10 cellular contexts compared by ENCODE assay signal in the genomic region with DNA sequence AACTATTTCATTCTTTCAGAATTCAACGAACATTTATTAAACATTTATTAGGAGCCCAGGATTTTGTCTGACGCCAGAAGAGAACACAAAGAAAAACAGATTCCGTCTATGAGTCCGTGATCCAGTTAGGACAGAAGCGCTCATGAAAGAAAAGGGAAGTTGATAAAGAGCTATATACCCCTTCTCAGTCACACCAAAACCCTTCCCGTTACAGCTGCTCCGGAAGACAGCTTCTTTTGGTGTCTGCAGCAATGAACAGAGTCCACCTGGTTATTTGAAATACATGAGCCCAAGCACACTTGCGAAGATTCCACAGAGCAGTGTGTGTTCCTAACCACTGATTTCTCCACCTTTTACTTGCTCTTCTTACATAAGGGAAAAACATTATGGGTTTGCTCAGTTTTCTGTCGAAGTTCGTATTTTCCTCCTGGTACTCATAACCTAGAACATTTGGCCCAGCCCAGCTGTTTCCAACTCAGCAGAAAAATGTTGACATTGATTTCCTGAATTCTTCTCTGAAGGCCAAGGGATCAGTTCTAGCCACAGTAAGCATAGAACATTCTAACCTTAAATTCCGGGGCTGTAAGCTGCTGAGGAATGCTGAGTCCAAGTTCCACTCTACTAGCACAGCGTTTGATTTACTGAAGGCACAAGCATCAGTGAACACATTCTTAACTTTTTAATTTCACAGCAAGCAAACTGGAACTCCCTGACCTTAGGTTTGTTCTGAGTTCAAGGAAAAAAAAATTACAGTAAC.
DNase-seq lines count a peak whose midpoint lies in the region; ATAC-seq and TF ChIP-seq lines count a peak whose summit lies in the region.
"Had no signal": no experiment of that assay in that cellular context is flagged by ENCODE, and none has a peak within 500 bp of the region (broad histone marks: within the 10 kb centered on the region; RNA-seq: fewer than 3 reads in every experiment).

No MANE protein-coding gene starts in this region.

- DNase-seq in NB4 (ENCODE audit: low read depth) (peak; percentile 21), renal cortical epithelial cell (ENCODE audit: low read depth) (peak; percentile 62), NCI-H187 treated with DMSO at 0.1 percent for 48 hours (lab: John Stamatoyannopoulos, UW) (no peak), SK-N-DZ (ENCODE audit: low spot score) (no peak), posterior cingulate gyrus (no peak)
- no peak for DNase-seq in effector CD8-positive, alpha-beta T cell (lab: John Stamatoyannopoulos, UW)
- DNase-seq: activated effector memory CD4-positive, alpha-beta T cell treated with Interleukin-2 at 50 U/mL for 16 hours; NCI-H1694 had no signal

- H3K4me3 ChIP-seq in NB4 (ENCODE audit: low read depth, low read length) = no peak overlapping the region

- ATAC-seq in GM19023 (IDR thresholded peaks at IDR 0.05; ENCODE audit: unreplicated experiment) (peak; percentile 58), HG02798 (IDR thresholded peaks at IDR 0.05; ENCODE audit: poor library complexity, unreplicated experiment) (peak; percentile 31)

- no peak for TF ChIP-seq CTCF in NB4 (IDR thresholded peaks at IDR 0.05; ENCODE audit: low read depth, low read length)

- intact Hi-C loops in posterior cingulate gyrus (cut with DNase I) = no loop called here

- no peak for TF ChIP-seq POLR2A in NB4 (IDR thresholded peaks at IDR 0.05; ENCODE audit: extremely low read depth, insufficient read length)

Comparison
In these comparisons a context has a peak if more than half of its experiments do, and no peak if none do; other contexts are left out.
1. DNase-seq: peak in NB4 (single experiment) and renal cortical epithelial cell (single experiment); none in NCI-H187 treated with DMSO at 0.1 percent for 48 hours (single experiment), SK-N-DZ (single experiment), posterior cingulate gyrus (0 of 10) and effector CD8-positive, alpha-beta T cell (single experiment).